In genomic region chr5:139308797-139309196, GRCh38 we compare ENCODE assay signal across 1 cellular context.
TF ChIP-seq lines count a peak whose summit lies in the region.

No MANE protein-coding gene starts in this region.

TF ChIP-seq in HepG2, 621 proteins besides CTCF, POLR2A, EP300 and RAD21:
- no peak for TF ChIP-seq ZNF30 (CRISPR knock-in tag; IDR thresholded peaks at IDR 0.05)
- TF ChIP-seq YEATS2 (CRISPR knock-in tag; IDR thresholded peaks at IDR 0.05; ENCODE audit: borderline replicate concordance) = no peak
- no peak for TF ChIP-seq CBX2 (IDR thresholded peaks at IDR 0.05; ENCODE audit: low read depth, low read length)
- TF ChIP-seq CBX2 (CRISPR knock-in tag; IDR thresholded peaks at IDR 0.05; ENCODE audit: low read depth) = no peak
- TF ChIP-seq TEF (CRISPR knock-in tag; IDR thresholded peaks at IDR 0.05) = no peak
- TF ChIP-seq NFE2 (CRISPR knock-in tag; IDR thresholded peaks at IDR 0.05) = no peak
- TF ChIP-seq, protein P1, sequence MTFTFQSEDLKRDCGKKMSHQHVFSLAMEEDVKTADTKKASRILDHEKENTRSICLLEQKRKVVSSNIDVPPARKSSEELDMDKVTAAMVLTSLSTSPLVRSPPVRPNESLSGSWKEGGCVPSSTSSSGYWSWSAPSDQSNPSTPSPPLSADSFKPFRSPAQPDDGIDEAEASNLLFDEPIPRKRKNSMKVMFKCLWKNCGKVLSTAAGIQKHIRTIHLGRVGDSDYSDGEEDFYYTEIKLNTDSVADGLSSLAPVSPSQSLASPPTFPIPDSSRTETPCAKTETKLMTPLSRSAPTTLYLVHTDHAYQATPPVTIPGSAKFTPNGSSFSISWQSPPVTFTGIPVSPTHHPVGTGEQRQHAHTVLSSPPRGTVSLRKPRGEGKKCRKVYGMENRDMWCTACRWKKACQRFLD (CRISPR knock-in tag; IDR thresholded peaks at IDR 0.05; ENCODE audit: borderline replicate concordance) = no peak
- TF ChIP-seq REXO4 (CRISPR knock-in tag; IDR thresholded peaks at IDR 0.05; ENCODE audit: borderline replicate concordance) = no peak
- TF ChIP-seq ZNF678 (CRISPR knock-in tag; IDR thresholded peaks at IDR 0.05) = no peak
- TF ChIP-seq AKAP8 (CRISPR knock-in tag; IDR thresholded peaks at IDR 0.05) = no peak
